ENCODE assay signal across 1 cellular context in genomic region chr6:149864578-149865535, GRCh38.
A peak's percentile ranks its signal among the peaks of the same experiment; 100 is the strongest.
TF ChIP-seq lines count a peak whose summit lies in the region.

No MANE protein-coding gene starts in this region.

TF ChIP-seq in HEK293, 187 proteins besides CTCF, POLR2A, EP300 and RAD21 (continued from another document and continues in another):
- TF ChIP-seq ZBTB49 (tag by site-specific recombination; IDR thresholded peaks at IDR 0.05; ENCODE audit: low read depth) (no peak), ZNF23 (tag by site-specific recombination; IDR thresholded peaks at IDR 0.05; ENCODE audit: borderline replicate concordance) (no peak), KLF10 (tag by site-specific recombination; IDR thresholded peaks at IDR 0.05) (0 out of 2 replicates have a peak, but pooled peaks have one; percentile 8), ZFP37 (tag by site-specific recombination; IDR thresholded peaks at IDR 0.05) (0 out of 2 replicates have a peak, but pooled peaks have one; percentile 17), ZNF416 (tag by site-specific recombination; IDR thresholded peaks at IDR 0.05) (no peak), ZNF140 (tag by site-specific recombination; IDR thresholded peaks at IDR 0.05) (no peak), ZNF654 (tag by site-specific recombination; IDR thresholded peaks at IDR 0.05; ENCODE audit: low read depth) (peak; percentile 77), ZNF292 (tag by site-specific recombination; IDR thresholded peaks at IDR 0.05; ENCODE audit: borderline replicate concordance, low read depth) (no peak), ZNF114 (tag by site-specific recombination; IDR thresholded peaks at IDR 0.05) (no peak), ZNF473 (tag by site-specific recombination; IDR thresholded peaks at IDR 0.05) (no peak), ZNF560 (tag by site-specific recombination; IDR thresholded peaks at IDR 0.05; ENCODE audit: borderline replicate concordance) (no peak), ZNF514 (tag by site-specific recombination; IDR thresholded peaks at IDR 0.05) (no peak), ZBTB6 (tag by site-specific recombination; IDR thresholded peaks at IDR 0.05) (no peak), ZBTB48 (tag by site-specific recombination; IDR thresholded peaks at IDR 0.05) (peak; percentile 80), SALL2 (tag by site-specific recombination; IDR thresholded peaks at IDR 0.05; ENCODE audit: borderline replicate concordance) (no peak), ZNF561 (tag by site-specific recombination; IDR thresholded peaks at IDR 0.05; ENCODE audit: borderline replicate concordance) (no peak), ZFHX2 (tag by site-specific recombination; conservative IDR thresholded peaks at IDR 0.05) (no peak), ZNF624 (tag by site-specific recombination; IDR thresholded peaks at IDR 0.05) (no peak), ZNF248 (tag by site-specific recombination; IDR thresholded peaks at IDR 0.05) (no peak), EGR2 (tag by site-specific recombination; IDR thresholded peaks at IDR 0.05; ENCODE audit: low read depth) (no peak), TSHZ1 (tag by site-specific recombination; IDR thresholded peaks at IDR 0.05; ENCODE audit: borderline replicate concordance) (no peak), ZNF785 (tag by site-specific recombination; IDR thresholded peaks at IDR 0.05) (no peak), ZNF580 (tag by site-specific recombination; IDR thresholded peaks at IDR 0.05) (no peak), ATF2 (tag by site-specific recombination; IDR thresholded peaks at IDR 0.05; ENCODE audit: low read depth) (no peak), ZFP41 (tag by site-specific recombination; IDR thresholded peaks at IDR 0.05; ENCODE audit: borderline replicate concordance) (no peak), ZBTB21 (tag by site-specific recombination; IDR thresholded peaks at IDR 0.05) (no peak; the same call in 1 of the 2 replicates), ZBTB26 (tag by site-specific recombination; optimal IDR thresholded peaks at IDR 0.05) (peak; percentile 54), ZNF548 (tag by site-specific recombination; IDR thresholded peaks at IDR 0.05) (no peak), ZBTB44 (tag by site-specific recombination; IDR thresholded peaks at IDR 0.05) (no peak), ZNF112 (tag by site-specific recombination; IDR thresholded peaks at IDR 0.05) (no peak), ZNF433 (tag by site-specific recombination; IDR thresholded peaks at IDR 0.05; ENCODE audit: low read depth) (no peak), ZIC2 (tag by site-specific recombination; IDR thresholded peaks at IDR 0.05) (no peak), ZNF558 (tag by site-specific recombination; IDR thresholded peaks at IDR 0.05) (no peak), ZNF510 (tag by site-specific recombination; IDR thresholded peaks at IDR 0.05; ENCODE audit: insufficient replicate concordance) (no peak), MZF1 (tag by site-specific recombination; IDR thresholded peaks at IDR 0.05; ENCODE audit: borderline replicate concordance) (no peak), ZNF174 (tag by site-specific recombination; IDR thresholded peaks at IDR 0.05) (no peak), PRDM2 (tag by site-specific recombination; IDR thresholded peaks at IDR 0.05; ENCODE audit: borderline replicate concordance) (no peak), ZNF423 (tag by site-specific recombination; IDR thresholded peaks at IDR 0.05) (no peak), ZNF629 (tag by site-specific recombination; IDR thresholded peaks at IDR 0.05) (peak; percentile 80), ZNF701 (tag by site-specific recombination; IDR thresholded peaks at IDR 0.05) (no peak), AEBP2 (tag by site-specific recombination; IDR thresholded peaks at IDR 0.05; ENCODE audit: borderline replicate concordance) (no peak), ZNF707 (tag by site-specific recombination; IDR thresholded peaks at IDR 0.05) (no peak), SP2 (tag by site-specific recombination; IDR thresholded peaks at IDR 0.05) (no peak), GLIS2 (tag by site-specific recombination; IDR thresholded peaks at IDR 0.05) (peak; percentile 67; the same call in 1 of the 2 replicates), ZNF677 (tag by site-specific recombination; IDR thresholded peaks at IDR 0.05) (no peak), TRIM28 (IDR thresholded peaks at IDR 0.05; ENCODE audit: borderline replicate concordance, low read length) (no peak), OSR2 (tag by site-specific recombination; IDR thresholded peaks at IDR 0.05) (no peak), ZNF214 (tag by site-specific recombination; IDR thresholded peaks at IDR 0.05; ENCODE audit: borderline replicate concordance) (no peak)
